Comparison of ENCODE assay signal across 9 cellular contexts in the genomic region with DNA sequence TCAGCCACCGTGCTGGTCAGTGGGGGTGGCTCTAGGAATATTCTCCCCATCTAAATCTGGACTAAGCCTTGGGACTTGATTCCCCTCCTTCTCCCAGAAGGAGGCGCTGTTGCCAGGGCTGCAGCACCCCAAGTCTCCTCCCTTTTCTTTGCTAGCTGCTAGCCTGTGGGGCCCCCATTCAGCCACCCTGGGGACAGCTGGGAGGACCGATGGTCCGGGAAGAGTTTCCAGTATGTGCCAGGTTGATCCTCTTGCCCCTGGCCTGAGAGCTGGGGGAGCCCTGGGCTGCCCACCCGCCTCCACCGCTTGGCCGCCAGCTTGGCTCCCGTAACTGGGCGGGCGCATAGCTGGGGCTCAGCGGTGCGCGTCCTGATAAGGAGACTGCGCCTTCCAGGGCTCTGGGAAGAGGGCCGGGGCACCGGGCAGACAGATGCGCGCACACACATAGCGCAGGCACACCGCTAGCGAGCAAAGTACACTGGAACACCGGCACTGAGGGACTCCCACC. TPM values are rescaled to one million over a fixed set of nuclear protein-coding genes. Genes with fewer than 3 reads are reported as not detected.
A peak's percentile ranks its signal among the peaks of the same experiment; 100 is the strongest.
DNase-seq lines count a peak whose midpoint lies in the region; ATAC-seq and TF ChIP-seq lines count a peak whose summit lies in the region.
"Had no signal": no experiment of that assay in that cellular context is flagged by ENCODE, and none has a peak within 500 bp of the region (broad histone marks: within the 10 kb centered on the region; RNA-seq: fewer than 3 reads in every experiment).

No MANE protein-coding gene starts in this region.

- TF ChIP-seq EP300 in gastroesophageal sphincter (IDR thresholded peaks at IDR 0.05), result no peak

- H3K27ac ChIP-seq in Panc1 (ENCODE audit: low read length), result peak overlapping the region; percentile 94
- H3K27ac ChIP-seq in gastroesophageal sphincter, result peak overlapping the region; percentile 26 to 82 (median 74)

- BruUV-seq in Panc1 (replicated peaks; lab: Mats Ljungman, UMichigan), result no TSS peak

- in situ Hi-C loops in G401 (cut with HindIII; ENCODE audit: low sequenced_read_pairs) (no loop called here), Panc1 (cut with HindIII; ENCODE audit: low pct_unique_long_range_greater_than_20kb, low sequenced_read_pairs) (no loop called here)

- H3K4me3 Mint-ChIP-seq in natural killer cell treated with Interleukin-12 subunit alpha and Interleukin-12 subunit beta and Interleukin-15 and Interleukin-18, amount 100 ng/mL, for 72 hours, result no peak overlapping the region
- no peak overlapping the region for H3K4me3 Mint-ChIP-seq in naive thymus-derived CD8-positive, alpha-beta T cell

- 60% methylated on average over 1 of the region's 22 CpGs; no CpG with 5 or more reads in 1 of the 2 donors for WGBS in gastroesophageal sphincter (ENCODE audit: low coverage in 1 of 2), 2 donors

- H3K4me1 ChIP-seq in Panc1 (ENCODE audit: control insufficient read depth, insufficient read depth, low read length), result peaks cover 69% of the 10 kb centered on the region
- H3K4me1 ChIP-seq in gastroesophageal sphincter, result peaks cover 0 to 72% (median 19%) of the 10 kb centered on the region in 3 donors

- peaks cover 13 to 16% of the 10 kb centered on the region in 2 donors for H3K4me1 Mint-ChIP-seq in natural killer cell treated with Interleukin-12 subunit alpha and Interleukin-12 subunit beta and Interleukin-15 and Interleukin-18, amount 100 ng/mL, for 72 hours (ENCODE audit: low read depth in 2 of 2)
- peaks cover 7 to 15% (median 10%) of the 10 kb centered on the region in 4 donors for H3K4me1 Mint-ChIP-seq in naive thymus-derived CD8-positive, alpha-beta T cell

- no peak for TF ChIP-seq POLR2A in gastroesophageal sphincter (IDR thresholded peaks at IDR 0.05)

- H3K27me3 ChIP-seq in Panc1 (ENCODE audit: control insufficient read depth, insufficient read depth, low read length) (no peaks in the 10 kb centered on the region), gastroesophageal sphincter (no peaks in the 10 kb centered on the region)

- intact Hi-C loops in Panc1 (cut with micrococcal nuclease; ENCODE audit: unreplicated experiment), result loop anchor here (2.0 to 5.0 kb wide), 2 partner anchors 69 to 146 kb away; no protein-coding TSS in a partner anchor

- POLR2A ChIA-PET in Panc1 (lab: Charles Lee), result interaction anchor here (0.7 kb wide), 1 partner anchor 18 kb away, joined by 14 read pairs; no protein-coding TSS in a partner anchor
- POLR2A ChIA-PET in naive thymus-derived CD8-positive, alpha-beta T cell (lab: Charles Lee), result interaction anchor here (0.5 kb wide), 1 partner anchor 896 kb away, joined by 3 read pairs; no protein-coding TSS in a partner anchor

- peak; percentile 91 for TF ChIP-seq CTCF in Panc1 (IDR thresholded peaks at IDR 0.05)
- TF ChIP-seq CTCF in gastroesophageal sphincter (IDR thresholded peaks at IDR 0.05), result peak in 3 of 4 experiments; percentile 16 to 42 (median 21)

- H3K36me3 ChIP-seq in Panc1 (ENCODE audit: control insufficient read depth, insufficient read depth, low read length) (no peaks in the 10 kb centered on the region), gastroesophageal sphincter (no peaks in the 10 kb centered on the region)

- H3K9me3 ChIP-seq in Panc1 (ENCODE audit: control insufficient read depth, insufficient read depth, low read depth, low read length) (no peaks in the 10 kb centered on the region), gastroesophageal sphincter (no peaks in the 10 kb centered on the region)

- H3K36me3 Mint-ChIP-seq in natural killer cell treated with Interleukin-12 subunit alpha and Interleukin-12 subunit beta and Interleukin-15 and Interleukin-18, amount 100 ng/mL, for 72 hours, result no peaks in the 10 kb centered on the region
- peaks cover 0 to 3% (median 0%) of the 10 kb centered on the region in 3 donors for H3K36me3 Mint-ChIP-seq in naive thymus-derived CD8-positive, alpha-beta T cell

- peaks cover 22 to 26% of the 10 kb centered on the region in 2 donors for H3K27me3 Mint-ChIP-seq in natural killer cell treated with Interleukin-12 subunit alpha and Interleukin-12 subunit beta and Interleukin-15 and Interleukin-18, amount 100 ng/mL, for 72 hours
- peaks cover 4 to 29% (median 14%) of the 10 kb centered on the region in 5 donors for H3K27me3 Mint-ChIP-seq in naive thymus-derived CD8-positive, alpha-beta T cell

- no peak overlapping the region for H3K27ac Mint-ChIP-seq in natural killer cell treated with Interleukin-12 subunit alpha and Interleukin-12 subunit beta and Interleukin-15 and Interleukin-18, amount 100 ng/mL, for 72 hours
- no peak overlapping the region for H3K27ac Mint-ChIP-seq in naive thymus-derived CD8-positive, alpha-beta T cell

- CTCF ChIA-PET in Panc1 (lab: Charles Lee), result interaction anchor here (0.6 to 2.4 kb wide), 6 partner anchors 30 to 158 kb away, joined by 3 to 10 read pairs (median 4); no protein-coding TSS in a partner anchor

- peak overlapping the region; percentile 91 to 97 for H3K4me3 ChIP-seq in Panc1 (ENCODE audit: low read depth in 2 of 2, low read length in 2 of 2)
- peak overlapping the region in 1 of 2 donors; percentile 74 for H3K4me3 ChIP-seq in gastroesophageal sphincter

- no peaks in the 10 kb centered on the region for H3K9me3 Mint-ChIP-seq in natural killer cell treated with Interleukin-12 subunit alpha and Interleukin-12 subunit beta and Interleukin-15 and Interleukin-18, amount 100 ng/mL, for 72 hours
- no peaks in the 10 kb centered on the region for H3K9me3 Mint-ChIP-seq in naive thymus-derived CD8-positive, alpha-beta T cell

- ATAC-seq in Panc1 (peak; percentile 26), gastroesophageal sphincter (no peak), HG02981 (IDR thresholded peaks at IDR 0.05; ENCODE audit: unreplicated experiment) (no peak), GM21447 (IDR thresholded peaks at IDR 0.05; ENCODE audit: unreplicated experiment) (no peak)
- no peak for ATAC-seq in natural killer cell treated with Interleukin-12 subunit alpha and Interleukin-12 subunit beta and Interleukin-15 and Interleukin-18, amount 100 ng/mL, for 72 hours
- ATAC-seq in naive thymus-derived CD8-positive, alpha-beta T cell, result no peak

- DNase-seq in G401 (ENCODE audit: low spot score) (peak; percentile 16), Panc1 (ENCODE audit: low read depth, low spot score) (no peak), retina (peak; percentile 60)
- no peak for DNase-seq in natural killer cell treated with Interleukin-12 subunit alpha and Interleukin-12 subunit beta and Interleukin-15 and Interleukin-18, amount 100 ng/mL, for 72 hours (ENCODE audit: low spot score)
- DNase-seq in naive thymus-derived CD8-positive, alpha-beta T cell, result no peak
- DNase-seq: activated CD4-positive, alpha-beta T cell treated with anti-CD3 and anti-CD28 coated beads for 1 hour had no signal

RNA-seq across cellular contexts. Expression of gene SMAD6, which starts 4.2 kb away (rescaled TPM):
- total RNA-seq in G401 (2014; rRNA removed; shearing (Covaris generic)), result 84.0 and 102 TPM in 2 replicates
- total RNA-seq in Panc1 (2021; ENCODE audit: unreplicated experiment) (45.9 TPM), gastroesophageal sphincter (10 to 100 TPM in 3 of 4 donors, 1 to 10 TPM in 1; 9.9 to 11.2 (median 10.9) TPM)
- polyA plus RNA-seq in Panc1 (2012; ENCODE audit: insufficient read length), result 52.1 TPM
- total RNA-seq in natural killer cell treated with Interleukin-12 subunit alpha and Interleukin-12 subunit beta and Interleukin-15 and Interleukin-18, amount 100 ng/mL, for 72 hours, result 1 to 10 TPM in 1 of 2 donors, under 1 TPM in 1; 0.33 to 1.1 TPM
- total RNA-seq in naive thymus-derived CD8-positive, alpha-beta T cell, result under 1 TPM; 0.08 to 0.16 TPM
- not detected for polyA plus RNA-seq in naive thymus-derived CD8-positive, alpha-beta T cell

Comparison
In these comparisons a context has a peak if more than half of its experiments do, and no peak if none do; other contexts are left out.
1. DNase-seq: peak in G401 (single experiment) and retina (single experiment); none in Panc1 (single experiment), natural killer cell treated with Interleukin-12 subunit alpha and Interleukin-12 subunit beta and Interleukin-15 and Interleukin-18, amount 100 ng/mL, for 72 hours (single experiment) and naive thymus-derived CD8-positive, alpha-beta T cell (0 of 10).
2. RNA of gene SMAD6, which starts 4.2 kb away (total RNA-seq): 84.0 to 102 TPM in G401, 45.9 TPM in Panc1 (single experiment) and 9.9 to 11.2 TPM in gastroesophageal sphincter; 0.33 to 1.1 TPM in natural killer cell treated with Interleukin-12 subunit alpha and Interleukin-12 subunit beta and Interleukin-15 and Interleukin-18, amount 100 ng/mL, for 72 hours and 0.08 to 0.16 TPM in naive thymus-derived CD8-positive, alpha-beta T cell; every median in the first group is over 4 times any median in the second.